27 cellular contexts compared by ENCODE assay signal in the genomic region with DNA sequence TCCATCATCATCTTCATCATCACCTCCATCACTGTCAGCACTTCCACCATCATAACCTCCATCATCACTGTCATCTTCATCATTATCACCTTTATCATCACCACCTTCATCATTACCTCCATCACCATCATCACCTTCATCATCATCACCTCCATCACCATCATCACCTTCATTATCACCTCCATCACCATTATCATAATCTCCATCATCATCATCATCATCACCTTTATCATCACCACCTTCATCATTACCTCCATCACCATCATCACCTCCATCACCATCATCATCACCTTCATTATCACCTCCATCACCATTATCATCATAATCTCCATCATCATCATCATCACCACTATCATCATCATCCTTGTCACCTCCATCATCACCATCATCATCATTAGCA.
DNase-seq lines count a peak whose midpoint lies in the region; ATAC-seq, FAIRE-seq and TF ChIP-seq lines count a peak whose summit lies in the region.
"Had no signal": no experiment of that assay in that cellular context is flagged by ENCODE, and none has a peak within 500 bp of the region (broad histone marks: within the 10 kb centered on the region; RNA-seq: fewer than 3 reads in every experiment).

No MANE protein-coding gene starts in this region.

- no peak for DNase-seq in HTR-8/SVneo (ENCODE audit: insufficient read length, low spot score)
- no peak for DNase-seq in K562 (ENCODE audit: extremely low read depth in 1 of 4, low spot score in 3 of 4)
- DNase-seq in urothelium cell line (ENCODE audit: low spot score) = no peak
- no peak for DNase-seq in trophoblast cell
- DNase-seq in left ventricle myocardium superior = no peak
- DNase-seq: 8988T; ACHN; BE2C; C1 segment of cervical spinal cord; CD4-positive, alpha-beta memory T cell; CD4-positive, CD25-positive, alpha-beta regulatory T cell; CD8-positive, alpha-beta memory T cell; COR-L47; DMS 273 treated with DMSO at 0.1 percent for 48 hours; DMS153; DMS53; DMS79; DND-41; EL; GDM1 had no signal

- no peak overlapping the region for H3K18ac ChIP-seq in trophoblast cell (ENCODE audit: low read length)

- no peaks in the 10 kb centered on the region for H3K9me1 ChIP-seq in K562 (ENCODE audit: control insufficient read depth, insufficient read depth, low read length)

- H3K4me1 ChIP-seq in HEK293 (ENCODE audit: control insufficient read depth, insufficient read depth, low read length) (no peaks in the 10 kb centered on the region), K562 (replicated peaks in 1 of 2; ENCODE audit: control insufficient read depth in 2 of 2, insufficient read depth in 2 of 2, low read length in 2 of 2) (no peaks in the 10 kb centered on the region), trophoblast cell (ENCODE audit: control insufficient read depth in 1 of 2, insufficient read depth in 2 of 2, low read length in 2 of 2) (no peaks in the 10 kb centered on the region)
- H3K4me1 ChIP-seq: BE2C, BLaER1 had no signal

- H3K4me2 ChIP-seq in K562 (ENCODE audit: insufficient read depth, low read length) (no peak overlapping the region), trophoblast cell (ENCODE audit: low read length) (no peak overlapping the region)
- H3K4me2 ChIP-seq: BLaER1 had no signal

- H3K27me3 ChIP-seq in K562 (ENCODE audit: control insufficient read depth in 2 of 2, insufficient read depth in 2 of 2, low read length in 2 of 2) (no peaks in the 10 kb centered on the region; a peak in 1 of 5 replicates), trophoblast cell (ENCODE audit: insufficient read depth, low read length) (no peaks in the 10 kb centered on the region)
- H3K27me3 ChIP-seq: BE2C, BLaER1 had no signal

- H3K4ac ChIP-seq in trophoblast cell (ENCODE audit: low read depth, low read length) = no peak overlapping the region

- ATAC-seq in K562 (no peak), left ventricle myocardium superior (no peak), HG02970 (IDR thresholded peaks at IDR 0.05; ENCODE audit: low FRiP score, unreplicated experiment) (no peak)
- ATAC-seq: GM12878 had no signal

- CTCF ChIA-PET in HEK293 (lab: Yijun Ruan, JAX) = no interaction called here
- CTCF ChIA-PET in K562 (lab: Yijun Ruan, JAX; ENCODE audit: low intra/inter-chr PET ratio) = no interaction called here

- H3K9me3 ChIP-seq in HEK293 (ENCODE audit: control insufficient read depth, insufficient read depth, low read depth, low read length) (no peaks in the 10 kb centered on the region), K562 (replicated peaks; ENCODE audit: control insufficient read depth, insufficient read depth, low read depth, low read length) (no peaks in the 10 kb centered on the region; the same call in 1 of the 2 replicates), trophoblast cell (ENCODE audit: insufficient read depth, low read depth, low read length) (peaks cover 3% of the 10 kb centered on the region)
- H3K9me3 ChIP-seq: BLaER1 had no signal

- H2BK120ac ChIP-seq in trophoblast cell (ENCODE audit: insufficient read depth, low read length, poor library complexity) = no peak overlapping the region

- POLR2A ChIA-PET in HEK293 (lab: Yijun Ruan, JAX) = no interaction called here
- POLR2A ChIA-PET in K562 (lab: Yijun Ruan, JAX) = no interaction called here

- no peak overlapping the region for H3K14ac ChIP-seq in trophoblast cell (ENCODE audit: low read length)

- TF ChIP-seq RAD21 in K562 (CRISPR knock-in tag; conservative IDR thresholded peaks at IDR 0.05 in 1 of 2, IDR thresholded peaks at IDR 0.05 in 1 of 2) = no peak

- TF ChIP-seq CTCF in HEK293 (tag by site-specific recombination; IDR thresholded peaks at IDR 0.05) = no peak
- no peak for TF ChIP-seq CTCF in K562 (IDR thresholded peaks at IDR 0.05 in 2 of 3, conservative IDR thresholded peaks at IDR 0.05 in 1 of 3; ENCODE audit: insufficient read depth in 2 of 3, low read depth in 1 of 3, low read length in 3 of 3)

- TF ChIP-seq POLR2A in K562 (conservative IDR thresholded peaks at IDR 0.05) = no peak

- intact Hi-C loops in K562 (cut with micrococcal nuclease) = no loop called here
- intact Hi-C loops in left ventricle myocardium superior (cut with micrococcal nuclease) = no loop called here

- H2BK12ac ChIP-seq in trophoblast cell (ENCODE audit: low read length) = no peak overlapping the region

- no peak overlapping the region for H4K8ac ChIP-seq in trophoblast cell (ENCODE audit: low read depth, low read length)

- FAIRE-seq in HTR-8/SVneo (lab: Jason Lieb, UNC) (peak; percentile 31), K562 (lab: Jason Lieb, UNC) (no peak), urothelium cell line (lab: Jason Lieb, UNC) (peak; percentile 96)
- FAIRE-seq: A204.1, GM12878, GM12892, GM18507 had no signal

- H4K91ac ChIP-seq in trophoblast cell (ENCODE audit: low read depth, low read length) = no peak overlapping the region

- H4K20me1 ChIP-seq in K562 (replicated peaks; ENCODE audit: control insufficient read depth, insufficient read depth, low read length) = no peaks in the 10 kb centered on the region
- H4K20me1 ChIP-seq: BLaER1 had no signal

- H3K23ac ChIP-seq in trophoblast cell (ENCODE audit: low read length) = no peak overlapping the region

- H3K4me3 ChIP-seq in HEK293 (ENCODE audit: low read depth, low read length) (no peak overlapping the region), K562 (no peak overlapping the region), trophoblast cell (ENCODE audit: low read depth, low read length) (no peak overlapping the region)
- H3K4me3 ChIP-seq: BLaER1, GM12878 had no signal

- H3K79me2 ChIP-seq in K562 (ENCODE audit: control insufficient read depth, insufficient read depth, low read length) (no peaks in the 10 kb centered on the region), trophoblast cell (ENCODE audit: control insufficient read depth, insufficient read depth, low read length, poor library complexity) (no peaks in the 10 kb centered on the region)

- H3K27ac ChIP-seq in HEK293 (ENCODE audit: extremely low read depth, low read depth, low read length) (no peak overlapping the region), K562 (ENCODE audit: extremely low read depth, low read depth, low read length) (no peak overlapping the region), trophoblast cell (ENCODE audit: low read depth, low read length) (no peak overlapping the region)
- H3K27ac ChIP-seq: BLaER1 had no signal

- in situ Hi-C loops in K562 (cut with MboI) = no loop called here

- H2AK5ac ChIP-seq in trophoblast cell (ENCODE audit: low read length) = no peak overlapping the region

- H4K12ac ChIP-seq in trophoblast cell (ENCODE audit: low read depth, low read length) = no peak overlapping the region

- H2AFZ ChIP-seq in K562 (ENCODE audit: low read depth, low read length) = no peak overlapping the region
- H2AFZ ChIP-seq in trophoblast cell (ENCODE audit: insufficient read depth, low read length, poor library complexity) = no peak overlapping the region

- no peak overlapping the region for H3K9ac ChIP-seq in K562 (ENCODE audit: insufficient read depth in 1 of 2, low read depth in 2 of 2, low read length in 2 of 2)
- no peak overlapping the region for H3K9ac ChIP-seq in trophoblast cell (ENCODE audit: low read length)
- H3K9ac ChIP-seq: BLaER1 had no signal

- H3K79me1 ChIP-seq in trophoblast cell (ENCODE audit: low read length) = no peaks in the 10 kb centered on the region

- no peak for TF ChIP-seq EP300 in K562 (IDR thresholded peaks at IDR 0.05; ENCODE audit: low read length)

- H3K36me3 ChIP-seq in HEK293 (ENCODE audit: control insufficient read depth in 2 of 2, insufficient read depth in 1 of 2, low read length in 2 of 2) (no peaks in the 10 kb centered on the region), K562 (ENCODE audit: control insufficient read depth, insufficient read depth, low read length) (no peaks in the 10 kb centered on the region; the same call in 2 of the 3 replicates), trophoblast cell (ENCODE audit: control insufficient read depth in 1 of 2, insufficient read depth in 2 of 2, low read length in 2 of 2) (no peaks in the 10 kb centered on the region)
- H3K36me3 ChIP-seq: BE2C, BLaER1 had no signal

- no TSS peak for BruUV-seq in K562 (replicated peaks; lab: Mats Ljungman, UMichigan)

- no peak overlapping the region for H2BK5ac ChIP-seq in trophoblast cell (ENCODE audit: low read depth, low read length, poor library complexity)

TF ChIP-seq in HEK293, 187 proteins besides CTCF, POLR2A, EP300 and RAD21 (continues in another document):
- TF ChIP-seq, protein P1, sequence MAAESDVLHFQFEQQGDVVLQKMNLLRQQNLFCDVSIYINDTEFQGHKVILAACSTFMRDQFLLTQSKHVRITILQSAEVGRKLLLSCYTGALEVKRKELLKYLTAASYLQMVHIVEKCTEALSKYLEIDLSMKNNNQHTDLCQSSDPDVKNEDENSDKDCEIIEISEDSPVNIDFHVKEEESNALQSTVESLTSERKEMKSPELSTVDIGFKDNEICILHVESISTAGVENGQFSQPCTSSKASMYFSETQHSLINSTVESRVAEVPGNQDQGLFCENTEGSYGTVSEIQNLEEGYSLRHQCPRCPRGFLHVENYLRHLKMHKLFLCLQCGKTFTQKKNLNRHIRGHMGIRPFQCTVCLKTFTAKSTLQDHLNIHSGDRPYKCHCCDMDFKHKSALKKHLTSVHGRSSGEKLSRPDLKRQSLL (tag by site-specific recombination; IDR thresholded peaks at IDR 0.05) = peak; percentile 71; the same call in 1 of the 2 replicates
- no peak for TF ChIP-seq ZBTB8A (tag by site-specific recombination; IDR thresholded peaks at IDR 0.05)

TF ChIP-seq in K562, 482 proteins besides CTCF, POLR2A, EP300 and RAD21:
- TF ChIP-seq CTBP1 (IDR thresholded peaks at IDR 0.05; ENCODE audit: borderline replicate concordance) (0 out of 2 replicates have a peak, but pooled peaks have one; percentile 25), HDAC1 (IDR thresholded peaks at IDR 0.05) (peak in 1 of 2 experiments; percentile 46; a peak in 1 of 4 replicates), MCM3 (IDR thresholded peaks at IDR 0.05) (no peak), MNT (conservative IDR thresholded peaks at IDR 0.05) (no peak), TSC22D4 (tag; IDR thresholded peaks at IDR 0.05) (peak; percentile 63; the same call in 1 of the 2 replicates), KDM1A (IDR thresholded peaks at IDR 0.05) (peak; percentile 15 to 34; a peak in 1 of 4 replicates)
